Comparison of ENCODE assay signal across 14 cellular contexts in the genomic region with DNA sequence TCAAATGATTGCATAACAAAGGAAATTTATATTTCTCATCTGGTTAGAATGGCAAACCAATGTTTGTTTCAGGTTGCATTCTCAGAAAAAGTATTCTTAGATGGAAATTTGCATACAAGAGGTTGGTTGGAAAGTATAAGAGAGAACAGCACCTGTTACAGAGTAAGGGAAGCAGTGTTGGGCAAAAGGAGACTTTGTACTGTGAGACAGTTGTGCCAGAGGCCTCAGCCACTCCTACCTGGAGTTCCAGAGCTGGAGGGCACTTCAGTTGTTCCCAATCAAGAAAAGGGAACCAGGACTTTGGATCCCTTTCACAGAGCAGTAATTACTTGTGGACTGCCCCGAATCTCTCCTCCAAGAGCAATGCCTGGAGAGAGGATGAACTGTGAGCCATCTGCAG.
A peak's percentile ranks its signal among the peaks of the same experiment; 100 is the strongest.
DNase-seq lines count a peak whose midpoint lies in the region; ATAC-seq and TF ChIP-seq lines count a peak whose summit lies in the region.
"Had no signal": no experiment of that assay in that cellular context is flagged by ENCODE, and none has a peak within 500 bp of the region (broad histone marks: within the 10 kb centered on the region; RNA-seq: fewer than 3 reads in every experiment).

No MANE protein-coding gene starts in this region.

- ATAC-seq in GM18867 (IDR thresholded peaks at IDR 0.05; ENCODE audit: unreplicated experiment) (peak; percentile 78), GM21423 (IDR thresholded peaks at IDR 0.05; ENCODE audit: unreplicated experiment) (peak; percentile 66), HG02981 (IDR thresholded peaks at IDR 0.05; ENCODE audit: unreplicated experiment) (peak; percentile 78), left colon (peak; percentile 100), Right ventricle myocardium superior (ENCODE audit: poor library complexity) (no peak)
- ATAC-seq: stimulated activated naive CD8-positive, alpha-beta T cell treated with anti-CD3 and anti-CD28 coated beads, Interleukin-15, Interleukin-2, amounts not matched to agents 100 U/mL and 50 U/mL, for 24 hours had no signal

- TF ChIP-seq POLR2A in erythroblast (IDR thresholded peaks at IDR 0.05; ENCODE audit: low read length), result no peak

- DNase-seq in left colon (peak; percentile 35 to 59), NCI-H2196 treated with DMSO at 0.1 percent for 48 hours (lab: John Stamatoyannopoulos, UW; ENCODE audit: unreplicated experiment) (no peak), NCI-H774 (lab: John Stamatoyannopoulos, UW) (no peak), erythroblast (lab: John Stamatoyannopoulos, UW) (no peak), Right ventricle myocardium superior (no peak)
- DNase-seq: activated CD4-positive, CD25-positive, alpha-beta regulatory T cell; activated T-cell treated with anti-CD3 and anti-CD28 coated beads, Interleukin-2, amount 50 U/mL, for 1 hour; DND-41; mammary epithelial cell; NCI-H2227 treated with DMSO at 0.1 percent for 48 hours; stimulated activated naive CD8-positive, alpha-beta T cell treated with anti-CD3 and anti-CD28 coated beads, Interleukin-15, Interleukin-2, amounts not matched to agents 100 U/mL and 50 U/mL, for 24 hours had no signal

- intact Hi-C loops in left colon (cut with DNase I, micrococcal nuclease), result no loop called here
- intact Hi-C loops in Right ventricle myocardium superior (cut with DNase I), result no loop called here

Comparison
In these comparisons a context has a peak if more than half of its experiments do, and no peak if none do; other contexts are left out.
1. DNase-seq: peak in left colon (2 of 2); none in NCI-H2196 treated with DMSO at 0.1 percent for 48 hours (single experiment), NCI-H774 (single experiment), erythroblast (0 of 2) and Right ventricle myocardium superior (single experiment).